ENCODE assay signal across 1 cellular context in the genomic region with DNA sequence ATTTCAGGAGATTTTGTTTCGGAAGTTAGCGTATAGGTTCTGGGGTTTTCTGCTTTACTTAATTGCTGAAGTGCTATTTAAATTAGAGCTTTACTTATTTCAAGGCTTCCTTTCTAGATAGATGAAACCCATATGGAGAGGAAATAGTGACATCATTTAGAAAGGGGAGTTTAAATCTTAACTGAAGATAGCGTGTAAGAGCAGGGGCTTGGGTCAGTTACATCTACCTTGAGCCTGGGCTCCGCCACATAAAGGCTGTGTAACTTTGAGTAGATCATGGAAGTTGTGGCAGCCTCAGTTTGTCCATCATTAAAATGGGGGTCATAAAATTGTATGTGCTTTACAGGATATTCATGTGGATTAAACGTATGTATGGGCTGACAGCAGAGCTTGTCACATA.
TF ChIP-seq lines count a peak whose summit lies in the region.

No MANE protein-coding gene starts in this region.

TF ChIP-seq in H1, 55 proteins besides CTCF, POLR2A, EP300 and RAD21:
- no peak for TF ChIP-seq SP2 (IDR thresholded peaks at IDR 0.05; ENCODE audit: low read length)
- TF ChIP-seq KDM4A (IDR thresholded peaks at IDR 0.05; ENCODE audit: low read depth, low read length, severe bottlenecking): no peak
- TF ChIP-seq KDM1A (IDR thresholded peaks at IDR 0.05; ENCODE audit: borderline replicate concordance, low read length): 0 out of 2 replicates have a peak, but pooled peaks have one; percentile 24
- TF ChIP-seq CEBPB (IDR thresholded peaks at IDR 0.05; ENCODE audit: low read depth, low read length): no peak
- no peak for TF ChIP-seq SP4 (IDR thresholded peaks at IDR 0.05; ENCODE audit: low read length)
- no peak for TF ChIP-seq CBX5 (IDR thresholded peaks at IDR 0.05; ENCODE audit: low read depth, low read length)
- TF ChIP-seq TEAD4 (IDR thresholded peaks at IDR 0.05; ENCODE audit: low read depth, low read length): no peak
- TF ChIP-seq BRCA1 (IDR thresholded peaks at IDR 0.05; ENCODE audit: low read depth, low read length): no peak
- TF ChIP-seq SUZ12 (IDR thresholded peaks at IDR 0.05; ENCODE audit: low read length): no peak
